Comparison of ENCODE assay signal across 3 cellular contexts in the genomic region with DNA sequence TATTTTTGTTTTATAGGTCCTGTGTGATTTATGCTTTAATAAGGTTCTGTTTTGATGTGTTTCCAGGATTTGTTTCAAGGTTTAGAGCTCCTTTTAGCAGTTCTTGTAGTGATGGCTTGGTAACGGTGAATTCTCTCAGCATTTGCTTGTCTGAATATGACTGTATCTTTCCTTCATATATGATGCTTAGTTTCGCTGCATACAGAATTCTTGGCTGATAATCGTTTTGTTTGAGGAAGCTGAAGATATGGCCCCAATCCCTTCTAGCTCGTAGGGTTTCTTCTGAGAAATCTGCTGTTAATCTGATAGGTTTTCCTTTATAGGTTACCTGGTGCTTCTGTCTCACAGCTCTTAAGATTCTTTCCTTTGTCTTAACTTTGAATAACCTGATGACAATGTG. TPM values are rescaled to one million over a fixed set of nuclear protein-coding genes. Genes with fewer than 3 reads are reported as not detected.
"Had no signal": no experiment of that assay in that cellular context is flagged by ENCODE, and none has a peak within 500 bp of the region (broad histone marks: within the 10 kb centered on the region; RNA-seq: fewer than 3 reads in every experiment).

No MANE protein-coding gene starts in this region.

RNA-seq across cellular contexts. Expression of gene RAB3C, which starts 20.0 kb away (rescaled TPM):
- total RNA-seq: LHCN-M2, M059J, MCF 10A had no signal
